8 cellular contexts compared by ENCODE assay signal in genomic region chr10:101130984-101131961, GRCh38. TPM values are rescaled to one million over a fixed set of nuclear protein-coding genes. Genes with fewer than 3 reads are reported as not detected.
DNase-seq lines count a peak whose midpoint lies in the region; ATAC-seq and TF ChIP-seq lines count a peak whose summit lies in the region.

TSS of gene TLX1 (plus strand) at chr10:101131300. CDS start at chr10:101131542, 242 bp downstream.

- H3K18ac ChIP-seq in mesendoderm (ENCODE audit: low read length), result no peak within 1 kb of the TSS

- ATAC-seq in activated B cell treated with CpG ODN at 0.5 μM for 24 hours (ENCODE audit: low read depth) (no peak), HG03025 (IDR thresholded peaks at IDR 0.05; ENCODE audit: low FRiP score, unreplicated experiment) (no peak)

- H3K9me3 Mint-ChIP-seq in activated B cell treated with CpG ODN at 0.5 μM for 24 hours, result no peaks in the 10 kb centered on the region
- H3K9me3 Mint-ChIP-seq in T-helper 2 cell treated with Interferon-gamma antibody and Interleukin-4, amounts not matched to agents 5 μg/mL and 100 μg/mL, for 36 hours, result no peaks in the 10 kb centered on the region

- POLR2A ChIA-PET in activated B cell treated with CpG ODN at 0.5 μM for 24 hours (lab: Charles Lee), result interaction anchor here (0.6 kb wide), 1 partner anchor 41 kb away, joined by 5 read pairs; no protein-coding TSS in a partner anchor

- H2BK5ac ChIP-seq in mesendoderm (ENCODE audit: low read length), result no peak within 1 kb of the TSS

- H3K4me2 ChIP-seq in mesendoderm (ENCODE audit: low read length), result peak within 1 kb of the TSS; percentile 6

- H3K27me3 ChIP-seq in HAP-1 (ENCODE audit: low read depth), result no peaks in the 10 kb centered on the region
- H3K27me3 ChIP-seq in mesendoderm (ENCODE audit: insufficient read depth, low read length, poor library complexity), result peaks cover 92% of the 10 kb centered on the region

- no peaks in the 10 kb centered on the region for H3K9me3 ChIP-seq in HAP-1

- H3K79me2 ChIP-seq in mesendoderm (ENCODE audit: control insufficient read depth, insufficient read depth, low read length), result no peaks in the 10 kb centered on the region

- peaks cover 73% of the 10 kb centered on the region for H3K27me3 Mint-ChIP-seq in activated B cell treated with CpG ODN at 0.5 μM for 24 hours
- peaks cover 91% of the 10 kb centered on the region for H3K27me3 Mint-ChIP-seq in T-helper 2 cell treated with Interferon-gamma antibody and Interleukin-4, amounts not matched to agents 5 μg/mL and 100 μg/mL, for 36 hours (ENCODE audit: low read depth)

- H3K9ac ChIP-seq in mesendoderm (ENCODE audit: low read length), result no peak within 1 kb of the TSS

- no peak within 1 kb of the TSS for H3K4ac ChIP-seq in mesendoderm (ENCODE audit: low read depth, low read length)

- in situ Hi-C loops in HAP-1 (cut with MboI; ENCODE audit: low sequenced_read_pairs), result loop anchor here (5.0 kb wide), 1 partner anchor 89 kb away; no protein-coding TSS in a partner anchor

- CTCF ChIA-PET in activated B cell treated with CpG ODN at 0.5 μM for 24 hours (lab: Charles Lee), result interaction anchor here (1.0 to 2.5 kb wide), 3 partner anchors 11 to 81 kb away, joined by 3 to 11 read pairs (median 3); no protein-coding TSS in a partner anchor

- peaks cover 6% of the 10 kb centered on the region; the same call in 1 of the 2 replicates for H3K4me1 ChIP-seq in HAP-1
- H3K4me1 ChIP-seq in mesendoderm (ENCODE audit: control insufficient read depth, low read depth, low read length), result no peaks in the 10 kb centered on the region

- no peak within 1 kb of the TSS for H2AK5ac ChIP-seq in mesendoderm (ENCODE audit: low read length)

- H3K36me3 Mint-ChIP-seq in activated B cell treated with CpG ODN at 0.5 μM for 24 hours (ENCODE audit: low read depth), result no peaks in the 10 kb centered on the region
- H3K36me3 Mint-ChIP-seq in T-helper 2 cell treated with Interferon-gamma antibody and Interleukin-4, amounts not matched to agents 5 μg/mL and 100 μg/mL, for 36 hours (ENCODE audit: low read depth), result no peaks in the 10 kb centered on the region

- H2BK15ac ChIP-seq in mesendoderm (replicated peaks; ENCODE audit: low read depth), result no peak within 1 kb of the TSS

- H2BK120ac ChIP-seq in mesendoderm (ENCODE audit: low read depth, low read length), result no peak within 1 kb of the TSS

- no peak within 1 kb of the TSS for H3K56ac ChIP-seq in mesendoderm (ENCODE audit: low read length)

- H3K36me3 ChIP-seq in HAP-1 (replicated peaks) (no peaks in the 10 kb centered on the region), mesendoderm (ENCODE audit: control insufficient read depth, insufficient read depth, low read length) (no peaks in the 10 kb centered on the region)

- H3K23ac ChIP-seq in mesendoderm (ENCODE audit: low read length), result no peak within 1 kb of the TSS

- no CpG with 5 or more reads among the region's 83 CpGs for WGBS in mesendoderm (ENCODE audit: extremely low coverage, insufficient coverage, low lambda C conversion rate)

- peak within 1 kb of the TSS; percentile 41 for H3K4me3 Mint-ChIP-seq in activated B cell treated with CpG ODN at 0.5 μM for 24 hours
- H3K4me3 Mint-ChIP-seq in T-helper 2 cell treated with Interferon-gamma antibody and Interleukin-4, amounts not matched to agents 5 μg/mL and 100 μg/mL, for 36 hours, result no peak within 1 kb of the TSS

- intact Hi-C loops in activated B cell treated with CpG ODN at 0.5 μM for 24 hours (cut with micrococcal nuclease), result loop anchor here (5.0 to 10.0 kb wide), 2 partner anchors 389 to 1596 kb away; partner anchors contain the start of gene NKX2-3

- peak; percentile 55 for DNase-seq in AG20443 (ENCODE audit: low spot score)
- DNase-seq in HAP-1 (ENCODE audit: low spot score in 2 of 2), result peak; percentile 81 to 89
- peak; percentile 23 for DNase-seq in activated B cell treated with CpG ODN at 0.5 μM for 24 hours
- DNase-seq in mesendoderm, result peak; percentile 56
- DNase-seq in activated gamma-delta T cell treated with Interleukin-2 at 50 U/mL for 16 hours, result no peak
- DNase-seq in T-helper 2 cell treated with Interferon-gamma antibody and Interleukin-4, amounts not matched to agents 5 μg/mL and 100 μg/mL, for 36 hours (ENCODE audit: low spot score), result no peak
- no peak for DNase-seq in NCI-H446 treated with DMSO at 0.1 percent for 48 hours (lab: John Stamatoyannopoulos, UW)

- H3K27ac ChIP-seq in mesendoderm (ENCODE audit: low read depth, low read length), result no peak within 1 kb of the TSS

- H3K27ac Mint-ChIP-seq in activated B cell treated with CpG ODN at 0.5 μM for 24 hours, result no peak within 1 kb of the TSS
- H3K27ac Mint-ChIP-seq in T-helper 2 cell treated with Interferon-gamma antibody and Interleukin-4, amounts not matched to agents 5 μg/mL and 100 μg/mL, for 36 hours, result no peak within 1 kb of the TSS

- peaks cover 40% of the 10 kb centered on the region for H3K4me1 Mint-ChIP-seq in activated B cell treated with CpG ODN at 0.5 μM for 24 hours
- no peaks in the 10 kb centered on the region for H3K4me1 Mint-ChIP-seq in T-helper 2 cell treated with Interferon-gamma antibody and Interleukin-4, amounts not matched to agents 5 μg/mL and 100 μg/mL, for 36 hours (ENCODE audit: low read depth)

- peak within 1 kb of the TSS; percentile 54 for H3K4me3 ChIP-seq in HAP-1
- H3K4me3 ChIP-seq in mesendoderm (ENCODE audit: low read length), result no peak within 1 kb of the TSS

- H3K79me1 ChIP-seq in mesendoderm (ENCODE audit: low read length), result no peaks in the 10 kb centered on the region

- H4K5ac ChIP-seq in mesendoderm (ENCODE audit: low read length), result no peak within 1 kb of the TSS

- no peak for TF ChIP-seq CTCF in activated B cell treated with CpG ODN at 0.5 μM for 24 hours (IDR thresholded peaks at IDR 0.05)

- no peak within 1 kb of the TSS for H4K8ac ChIP-seq in mesendoderm (ENCODE audit: low read depth, low read length)

RNA-seq across cellular contexts. Expression of gene TLX1, which starts in this region (rescaled TPM):
- total RNA-seq in activated B cell treated with CpG ODN at 0.5 μM for 24 hours, result not detected in 2 replicates
- 0.06 TPM for polyA plus RNA-seq in mesendoderm (2013, experiment 1 of 2)
- not detected for polyA plus RNA-seq in mesendoderm (2013, experiment 2 of 2)

Comparison
In these comparisons a context has a peak if more than half of its experiments do, and no peak if none do; other contexts are left out.
1. Peak in DNase-seq in activated B cell treated with CpG ODN at 0.5 μM for 24 hours; RNA of the gene not detected or under 1 TPM.
2. DNase-seq: peak in AG20443 (single experiment), HAP-1 (2 of 2) and mesendoderm (single experiment); none in activated gamma-delta T cell treated with Interleukin-2 at 50 U/mL for 16 hours (single experiment), T-helper 2 cell treated with Interferon-gamma antibody and Interleukin-4, amounts not matched to agents 5 μg/mL and 100 μg/mL, for 36 hours (single experiment) and NCI-H446 treated with DMSO at 0.1 percent for 48 hours (single experiment).